In the genomic region with DNA sequence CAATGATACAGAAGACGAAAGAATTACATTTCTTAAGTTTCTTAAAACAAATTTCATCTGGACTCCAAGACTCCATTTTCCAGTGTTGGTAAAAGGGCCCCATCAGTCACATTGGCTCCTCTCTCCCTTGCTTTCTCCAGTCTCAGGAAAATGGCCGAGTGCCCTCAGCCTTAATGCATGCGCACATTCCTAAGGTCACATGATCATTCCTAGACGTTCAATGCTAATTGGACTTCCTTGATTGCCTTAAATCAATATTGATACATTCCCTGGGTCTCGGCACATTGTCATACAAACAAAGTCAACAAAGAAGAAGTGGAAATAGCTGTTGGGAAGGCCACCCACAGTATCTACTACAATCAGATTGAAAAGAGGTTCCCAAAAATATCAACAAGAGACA, we compare ENCODE assay signal across 19 cellular contexts.
DNase-seq lines count a peak whose midpoint lies in the region; ATAC-seq, FAIRE-seq and TF ChIP-seq lines count a peak whose summit lies in the region.
"Had no signal": no experiment of that assay in that cellular context is flagged by ENCODE, and none has a peak within 500 bp of the region (broad histone marks: within the 10 kb centered on the region; RNA-seq: fewer than 3 reads in every experiment).

No MANE protein-coding gene starts in this region.

- H3K36me3 ChIP-seq in HepG2 (replicated peaks in 1 of 2; ENCODE audit: control insufficient read depth in 1 of 2, insufficient read depth in 2 of 2, low read length in 2 of 2) (no peaks in the 10 kb centered on the region), right lobe of liver (no peaks in the 10 kb centered on the region), SJSA1 (no peaks in the 10 kb centered on the region), iPS-18a (ENCODE audit: control insufficient read depth, low read depth, low read length) (no peaks in the 10 kb centered on the region)
- H3K36me3 ChIP-seq: BLaER1 treated with 17β-estradiol and CSF1 and Interleukin-3, amounts not matched to agents 10 nM and 100 nM had no signal

- WGBS in HepG2 (ENCODE audit: low lambda C conversion rate): 10% methylated on average over 5 of the region's 5 CpGs
- 43% methylated on average over 5 of the region's 5 CpGs for WGBS in right lobe of liver (ENCODE audit: insufficient coverage, low coverage, low lambda C conversion rate, missing lambda C conversion rate)

- TF ChIP-seq POLR2A in HepG2 (IDR thresholded peaks at IDR 0.05; ENCODE audit: insufficient read depth in 1 of 2, low read depth in 2 of 2, low read length in 2 of 2) (no peak), right lobe of liver (IDR thresholded peaks at IDR 0.05) (no peak)

- no peaks in the 10 kb centered on the region for H3K79me2 ChIP-seq in HepG2 (ENCODE audit: insufficient read depth, low read length)

- no peak overlapping the region for H2AFZ ChIP-seq in HepG2 (ENCODE audit: low read length)

- H4K20me1 ChIP-seq in HepG2 (ENCODE audit: insufficient read depth, low read length): no peaks in the 10 kb centered on the region
- H4K20me1 ChIP-seq: BLaER1 treated with 17β-estradiol and CSF1 and Interleukin-3, amounts not matched to agents 10 nM and 100 nM had no signal

- TF ChIP-seq EP300 in HepG2 (IDR thresholded peaks at IDR 0.05; ENCODE audit: low read depth in 2 of 2, low read length in 2 of 2) (no peak), HepG2 (CRISPR knock-in tag; IDR thresholded peaks at IDR 0.05; ENCODE audit: borderline replicate concordance) (no peak)

- H3K27me3 ChIP-seq in HepG2 (ENCODE audit: control insufficient read depth in 1 of 2, insufficient read depth in 2 of 2, low read length in 2 of 2): no peaks in the 10 kb centered on the region
- H3K27me3 ChIP-seq in right lobe of liver: no peaks in the 10 kb centered on the region
- no peaks in the 10 kb centered on the region for H3K27me3 ChIP-seq in SJSA1 (replicated peaks)
- H3K27me3 ChIP-seq in iPS-18a (ENCODE audit: control insufficient read depth, insufficient read depth, low read length): peaks cover 4% of the 10 kb centered on the region
- H3K27me3 ChIP-seq: BLaER1 treated with 17β-estradiol and CSF1 and Interleukin-3, amounts not matched to agents 10 nM and 100 nM had no signal

- no peaks in the 10 kb centered on the region for H3K4me1 ChIP-seq in HepG2 (ENCODE audit: insufficient read depth, low read length)
- no peaks in the 10 kb centered on the region for H3K4me1 ChIP-seq in right lobe of liver
- H3K4me1 ChIP-seq in SJSA1 (replicated peaks): peaks cover 46% of the 10 kb centered on the region
- H3K4me1 ChIP-seq in iPS-18a (ENCODE audit: control insufficient read depth, low read depth, low read length): peaks cover 21% of the 10 kb centered on the region
- H3K4me1 ChIP-seq: A549 had no signal

- intact Hi-C loops in HepG2 (cut with micrococcal nuclease; ENCODE audit: unreplicated experiment) (no loop called here), right lobe of liver (cut with DNase I) (no loop called here), head of caudate nucleus (cut with DNase I) (no loop called here)

- no peak for DNase-seq in HepG2 (ENCODE audit: low spot score)
- no peak for DNase-seq in right lobe of liver
- DNase-seq in SJSA1 (ENCODE audit: low read depth in 1 of 2, low spot score in 2 of 2): peak in 1 of 2 experiments; percentile 75
- no peak for DNase-seq in dermis blood vessel endothelial cell
- DNase-seq in head of caudate nucleus: no peak
- DNase-seq: CD8-positive, alpha-beta memory T cell; DMS79 treated with DMSO at 0.1 percent for 48 hours; GOT3; NCI-H2081 treated with DMSO at 0.1 percent for 48 hours; NCI-H510A; SHP77 had no signal

- no peak for TF ChIP-seq RAD21 in HepG2 (CRISPR knock-in tag; IDR thresholded peaks at IDR 0.05)

- no peak overlapping the region for H3K27ac ChIP-seq in HepG2 (ENCODE audit: extremely low read length, insufficient read depth, low read length)
- H3K27ac ChIP-seq in right lobe of liver: no peak overlapping the region
- peak overlapping the region; percentile 1; the same call in 1 of the 2 replicates for H3K27ac ChIP-seq in SJSA1
- H3K27ac ChIP-seq in iPS-18a (ENCODE audit: low read length): no peak overlapping the region
- H3K27ac ChIP-seq: A549; BLaER1 treated with 17β-estradiol and CSF1 and Interleukin-3, amounts not matched to agents 10 nM and 100 nM had no signal

- FAIRE-seq in HepG2 (lab: Jason Lieb, UNC): no peak
- FAIRE-seq: A549, D721Med, G401.6 had no signal

- TF ChIP-seq CTCF in HepG2 (CRISPR knock-in tag; IDR thresholded peaks at IDR 0.05): no peak
- no peak for TF ChIP-seq CTCF in right lobe of liver (IDR thresholded peaks at IDR 0.05)

- POLR2A ChIA-PET in HepG2 (lab: Yijun Ruan, JAX): no interaction called here

- BruUV-seq in HepG2 (replicated peaks; lab: Mats Ljungman, UMichigan): no TSS peak

- H3K9ac ChIP-seq in HepG2 (ENCODE audit: insufficient read depth, low read depth, low read length) (no peak overlapping the region), iPS-18a (ENCODE audit: low read length) (no peak overlapping the region)
- H3K9ac ChIP-seq: BLaER1 treated with 17β-estradiol and CSF1 and Interleukin-3, amounts not matched to agents 10 nM and 100 nM had no signal

- in situ Hi-C loops in HepG2 (cut with HindIII; ENCODE audit: extremely low pct_ligation_motif_present, low pct_unique_long_range_greater_than_20kb): no loop called here

- H3K4me3 ChIP-seq in HepG2 (replicated peaks in 1 of 3; ENCODE audit: insufficient read depth in 1 of 3, low read depth in 2 of 3, low read length in 3 of 3) (no peak overlapping the region), right lobe of liver (no peak overlapping the region), SJSA1 (no peak overlapping the region), iPS-18a (ENCODE audit: low read length) (peak overlapping the region; percentile 0)
- H3K4me3 ChIP-seq: A549; BLaER1 treated with 17β-estradiol and CSF1 and Interleukin-3, amounts not matched to agents 10 nM and 100 nM had no signal

- H3K9me3 ChIP-seq in HepG2 (ENCODE audit: low read length): no peaks in the 10 kb centered on the region
- H3K9me3 ChIP-seq in right lobe of liver: no peaks in the 10 kb centered on the region
- H3K9me3 ChIP-seq in SJSA1 (replicated peaks): no peaks in the 10 kb centered on the region
- no peaks in the 10 kb centered on the region for H3K9me3 ChIP-seq in iPS-18a (ENCODE audit: control insufficient read depth, low read depth, low read length)
- H3K9me3 ChIP-seq: A549; BLaER1 treated with 17β-estradiol and CSF1 and Interleukin-3, amounts not matched to agents 10 nM and 100 nM had no signal

- H3K4me2 ChIP-seq in HepG2 (ENCODE audit: low read depth, low read length): no peak overlapping the region
- H3K4me2 ChIP-seq: A549; BLaER1 treated with 17β-estradiol and CSF1 and Interleukin-3, amounts not matched to agents 10 nM and 100 nM had no signal

- CTCF ChIA-PET in HepG2 (lab: Yijun Ruan, JAX; ENCODE audit: low intra/inter-chr PET ratio, low total read pairs): no interaction called here

- ATAC-seq in HepG2 (no peak), right lobe of liver (no peak), HG03460 (IDR thresholded peaks at IDR 0.05; ENCODE audit: unreplicated experiment) (no peak), GM21367 (IDR thresholded peaks at IDR 0.05; ENCODE audit: unreplicated experiment) (no peak)
- ATAC-seq: A549, SK-N-SH treated with all-trans-retinoic acid at 6 μM for 48 hours had no signal

TF ChIP-seq in HepG2, 621 proteins besides CTCF, POLR2A, EP300 and RAD21:
- TF ChIP-seq BCL6 (CRISPR knock-in tag; IDR thresholded peaks at IDR 0.05) (peak; percentile 58), RBFOX2 (IDR thresholded peaks at IDR 0.05; ENCODE audit: low read depth, low read length) (no peak), ZNF205 (CRISPR knock-in tag; IDR thresholded peaks at IDR 0.05) (no peak)
